Comparison of ENCODE assay signal across 6 cellular contexts in genomic region chr17:8189041-8189710, GRCh38. TPM values are rescaled to one million over a fixed set of nuclear protein-coding genes. Genes with fewer than 3 reads are reported as not detected.
DNase-seq lines count a peak whose midpoint lies in the region; ATAC-seq, FAIRE-seq and TF ChIP-seq lines count a peak whose summit lies in the region.

No MANE protein-coding gene starts in this region.

- no peaks in the 10 kb centered on the region for H3K36me3 Mint-ChIP-seq in activated CD4-positive, alpha-beta memory T cell treated with anti-CD3 and anti-CD28 coated beads for 36 hours

- peak overlapping the region; percentile 62 for H3K27ac ChIP-seq in keratinocyte (ENCODE audit: control insufficient read depth, insufficient read depth, low read length)

- no peak overlapping the region for H3K4me3 Mint-ChIP-seq in activated CD4-positive, alpha-beta memory T cell treated with anti-CD3 and anti-CD28 coated beads for 36 hours

- dilution Hi-C loops in keratinocyte (cut with MboI; ENCODE audit: extremely low pct_ligation_motif_present, low sequenced_read_pairs): no loop called here

- no peaks in the 10 kb centered on the region for H4K20me1 ChIP-seq in keratinocyte (ENCODE audit: control insufficient read depth, extremely low read depth, insufficient read depth, low read length)

- H3K9me3 Mint-ChIP-seq in activated CD4-positive, alpha-beta memory T cell treated with anti-CD3 and anti-CD28 coated beads for 36 hours: no peaks in the 10 kb centered on the region

- no peak for TF ChIP-seq CTCF in GM12865 (IDR thresholded peaks at IDR 0.05; ENCODE audit: insufficient read depth, low read depth, low read length, missing control alignments)
- TF ChIP-seq CTCF in keratinocyte (optimal IDR thresholded peaks at IDR 0.05 in 1 of 3, IDR thresholded peaks at IDR 0.05 in 1 of 3, conservative IDR thresholded peaks at IDR 0.05 in 1 of 3; ENCODE audit: extremely low read depth in 1 of 3, insufficient read depth in 2 of 3, low read length in 3 of 3): no peak

- H3K9me3 ChIP-seq in keratinocyte (ENCODE audit: control insufficient read depth, low read depth, low read length): no peaks in the 10 kb centered on the region

- CTCF ChIA-PET in activated CD4-positive, alpha-beta memory T cell treated with anti-CD3 and anti-CD28 coated beads for 36 hours (lab: Charles Lee): interaction anchor here (1.0 to 6.0 kb wide), 7 partner anchors 32 to 115 kb away, joined by 3 to 48 read pairs (median 4); partner anchors contain the start of genes ALOXE3, HES7 and SLC25A35

- H3K9ac ChIP-seq in keratinocyte (ENCODE audit: control insufficient read depth, extremely low read depth, insufficient read depth, low read length): peak overlapping the region; percentile 82

- peak overlapping the region; percentile 67 for H2AFZ ChIP-seq in keratinocyte (ENCODE audit: control insufficient read depth, low read length)

- no peaks in the 10 kb centered on the region for H3K9me1 ChIP-seq in keratinocyte (ENCODE audit: control insufficient read depth, extremely low read depth, insufficient read depth, low read length)

- no peaks in the 10 kb centered on the region for H3K27me3 Mint-ChIP-seq in activated CD4-positive, alpha-beta memory T cell treated with anti-CD3 and anti-CD28 coated beads for 36 hours

- peak overlapping the region; percentile 93 for H3K27ac Mint-ChIP-seq in activated CD4-positive, alpha-beta memory T cell treated with anti-CD3 and anti-CD28 coated beads for 36 hours

- peak overlapping the region; percentile 88 for H3K4me2 ChIP-seq in keratinocyte (ENCODE audit: control insufficient read depth, extremely low read depth, insufficient read depth, low read depth, low read length)

- H3K79me2 ChIP-seq in keratinocyte (ENCODE audit: control insufficient read depth, insufficient read depth, low read length): peaks cover 14% of the 10 kb centered on the region

- FAIRE-seq in keratinocyte (lab: Jason Lieb, UNC): no peak

- H3K4me1 Mint-ChIP-seq in activated CD4-positive, alpha-beta memory T cell treated with anti-CD3 and anti-CD28 coated beads for 36 hours (ENCODE audit: low read depth): peaks cover 13% of the 10 kb centered on the region

- ATAC-seq in GM18873 (IDR thresholded peaks at IDR 0.05; ENCODE audit: low FRiP score, unreplicated experiment): no peak
- ATAC-seq in HG02973 (IDR thresholded peaks at IDR 0.05; ENCODE audit: unreplicated experiment): no peak

- no peaks in the 10 kb centered on the region for H3K36me3 ChIP-seq in keratinocyte (ENCODE audit: control insufficient read depth in 2 of 2, extremely low read depth in 1 of 2, insufficient read depth in 2 of 2, low read length in 2 of 2)

- no peaks in the 10 kb centered on the region for H3K27me3 ChIP-seq in keratinocyte (ENCODE audit: control insufficient read depth, extremely low read depth, insufficient read depth, low read length)

- intact Hi-C loops in activated CD4-positive, alpha-beta memory T cell treated with anti-CD3 and anti-CD28 coated beads for 36 hours (cut with micrococcal nuclease): loop anchor here (10.0 kb wide), 1 partner anchor 354 kb away; the partner anchor contains the start of gene KDM6B

- DNase-seq in GM12865 (ENCODE audit: low read depth) (peak; percentile 35), keratinocyte (ENCODE audit: low read depth, low spot score) (no peak), iPS-NIHi7 (ENCODE audit: extremely low spot score) (no peak)
- peak; percentile 55 for DNase-seq in activated CD4-positive, alpha-beta memory T cell treated with anti-CD3 and anti-CD28 coated beads for 36 hours

- POLR2A ChIA-PET in activated CD4-positive, alpha-beta memory T cell treated with anti-CD3 and anti-CD28 coated beads for 36 hours (lab: Charles Lee): interaction anchor here (0.5 to 7.3 kb wide), 9 partner anchors 15 to 118 kb away, joined by 3 to 96 read pairs (median 16); partner anchors contain the start of genes ALOXE3, AURKB, CTC1 and PFAS

- H3K4me1 ChIP-seq in keratinocyte (ENCODE audit: control insufficient read depth, extremely low read depth, insufficient read depth, low read length): peaks cover 33% of the 10 kb centered on the region

- peak overlapping the region; percentile 86 for H3K4me3 ChIP-seq in GM12865 (ENCODE audit: low read depth, low read length)
- H3K4me3 ChIP-seq in keratinocyte (ENCODE audit: control insufficient read depth in 2 of 3, extremely low read depth in 1 of 3, insufficient read depth in 2 of 3, low read depth in 1 of 3, low read length in 3 of 3): peak overlapping the region; percentile 73 to 93 (median 84)

RNA-seq across cellular contexts. Expression of gene BORCS6, which starts 0.8 kb away (rescaled TPM):
- 1 to 10 TPM; 7.9 to 8.3 TPM for total RNA-seq in activated CD4-positive, alpha-beta memory T cell treated with anti-CD3 and anti-CD28 coated beads for 36 hours
- 4.2 to 6.3 TPM (median 5.5 TPM) in 3 replicates for polyA plus RNA-seq in keratinocyte
- polyA plus RNA-seq in keratinocyte (2011; ENCODE audit: low read depth): 0.90 TPM
- polyA plus RNA-seq in keratinocyte (2011; cell fraction: cytosol; rRNA removed): 3.3 and 7.3 TPM in 2 replicates
- 4.4 and 5.6 TPM in 2 replicates for polyA plus RNA-seq in keratinocyte (2011; cell fraction: nucleus; rRNA removed)
- 4.5 and 6.5 TPM in 2 replicates for polyA plus RNA-seq in keratinocyte (2012; ENCODE audit: low replicate concordance)
- 2.9 to 5.0 TPM (median 3.9 TPM) in 3 replicates for polyA minus RNA-seq in keratinocyte
- polyA minus RNA-seq in keratinocyte (2011; cell fraction: cytosol; rRNA and poly(A)+ RNA removed): 10.6 TPM
- 3.3 and 3.4 TPM in 2 replicates for polyA minus RNA-seq in keratinocyte (2011; cell fraction: nucleus; rRNA and poly(A)+ RNA removed)

RNA-seq across cellular contexts. Expression of gene TMEM107, which starts 13.0 kb away (rescaled TPM):
- 10 to 100 TPM; 32.6 to 35.3 TPM for total RNA-seq in activated CD4-positive, alpha-beta memory T cell treated with anti-CD3 and anti-CD28 coated beads for 36 hours
- polyA plus RNA-seq in keratinocyte: 16.2 to 21.8 TPM (median 19.0 TPM) in 3 replicates
- polyA plus RNA-seq in keratinocyte (2011; ENCODE audit: low read depth): 10.0 TPM
- polyA plus RNA-seq in keratinocyte (2011; cell fraction: cytosol; rRNA removed): 13.1 and 16.1 TPM in 2 replicates
- polyA plus RNA-seq in keratinocyte (2011; cell fraction: nucleus; rRNA removed): 19.6 and 21.1 TPM in 2 replicates
- 13.7 and 19.3 TPM in 2 replicates for polyA plus RNA-seq in keratinocyte (2012; ENCODE audit: low replicate concordance)
- 20.1 to 94.3 TPM (median 45.7 TPM) in 3 replicates for polyA minus RNA-seq in keratinocyte
- polyA minus RNA-seq in keratinocyte (2011; cell fraction: cytosol; rRNA and poly(A)+ RNA removed): 44.7 TPM
- 48.4 and 76.6 TPM in 2 replicates for polyA minus RNA-seq in keratinocyte (2011; cell fraction: nucleus; rRNA and poly(A)+ RNA removed)

RNA-seq across cellular contexts. Expression of gene AURKB, which starts 21.2 kb away (rescaled TPM):
- 100 to 1,000 TPM; 184 TPM for total RNA-seq in activated CD4-positive, alpha-beta memory T cell treated with anti-CD3 and anti-CD28 coated beads for 36 hours
- polyA plus RNA-seq in keratinocyte: 1.4 to 28.2 TPM (median 12.6 TPM) in 3 replicates
- not detected for polyA plus RNA-seq in keratinocyte (2011; ENCODE audit: low read depth)
- 3.8 and 4.2 TPM in 2 replicates for polyA plus RNA-seq in keratinocyte (2011; cell fraction: cytosol; rRNA removed)
- 11.6 and 12.8 TPM in 2 replicates for polyA plus RNA-seq in keratinocyte (2011; cell fraction: nucleus; rRNA removed)
- 0.25 and 28.3 TPM in 2 replicates for polyA plus RNA-seq in keratinocyte (2012; ENCODE audit: low replicate concordance)
- 2.1 to 22.7 TPM (median 7.9 TPM) in 3 replicates for polyA minus RNA-seq in keratinocyte
- polyA minus RNA-seq in keratinocyte (2011; cell fraction: cytosol; rRNA and poly(A)+ RNA removed): 7.1 TPM
- 0.70 and 5.2 TPM in 2 replicates for polyA minus RNA-seq in keratinocyte (2011; cell fraction: nucleus; rRNA and poly(A)+ RNA removed)

RNA-seq across cellular contexts. Expression of gene VAMP2, which starts 26.4 kb away (rescaled TPM):
- 10 to 100 TPM; 30.1 to 30.4 TPM for total RNA-seq in activated CD4-positive, alpha-beta memory T cell treated with anti-CD3 and anti-CD28 coated beads for 36 hours
- polyA plus RNA-seq in keratinocyte: 8.1 to 10.4 TPM (median 9.8 TPM) in 3 replicates
- polyA plus RNA-seq in keratinocyte (2011; ENCODE audit: low read depth): 4.8 TPM
- 18.2 and 18.5 TPM in 2 replicates for polyA plus RNA-seq in keratinocyte (2011; cell fraction: cytosol; rRNA removed)
- polyA plus RNA-seq in keratinocyte (2011; cell fraction: nucleus; rRNA removed): 25.2 and 27.5 TPM in 2 replicates
- polyA plus RNA-seq in keratinocyte (2012; ENCODE audit: low replicate concordance): 17.1 and 41.4 TPM in 2 replicates
- polyA minus RNA-seq in keratinocyte: 4.3 to 11.4 TPM (median 5.8 TPM) in 3 replicates
- 3.6 TPM for polyA minus RNA-seq in keratinocyte (2011; cell fraction: cytosol; rRNA and poly(A)+ RNA removed)
- 3.1 and 5.4 TPM in 2 replicates for polyA minus RNA-seq in keratinocyte (2011; cell fraction: nucleus; rRNA and poly(A)+ RNA removed)

RNA-seq across cellular contexts. Expression of gene PER1, which starts 37.0 kb away (rescaled TPM):
- 10 to 100 TPM; 48.9 to 56.3 TPM for total RNA-seq in activated CD4-positive, alpha-beta memory T cell treated with anti-CD3 and anti-CD28 coated beads for 36 hours
- polyA plus RNA-seq in keratinocyte: 14.4 to 15.2 TPM (median 15.1 TPM) in 3 replicates
- 112 TPM for polyA plus RNA-seq in keratinocyte (2011; ENCODE audit: low read depth)
- 6.8 and 12.7 TPM in 2 replicates for polyA plus RNA-seq in keratinocyte (2011; cell fraction: cytosol; rRNA removed)
- 50.1 and 90.1 TPM in 2 replicates for polyA plus RNA-seq in keratinocyte (2011; cell fraction: nucleus; rRNA removed)
- 24.3 and 51.6 TPM in 2 replicates for polyA plus RNA-seq in keratinocyte (2012; ENCODE audit: low replicate concordance)
- polyA minus RNA-seq in keratinocyte: 29.9 to 138 TPM (median 46.3 TPM) in 3 replicates
- 38.8 TPM for polyA minus RNA-seq in keratinocyte (2011; cell fraction: cytosol; rRNA and poly(A)+ RNA removed)
- 61.0 and 101 TPM in 2 replicates for polyA minus RNA-seq in keratinocyte (2011; cell fraction: nucleus; rRNA and poly(A)+ RNA removed)

Comparison
In these comparisons a context has a peak if more than half of its experiments do, and no peak if none do; other contexts are left out.
1. DNase-seq: peak in GM12865 (single experiment) and activated CD4-positive, alpha-beta memory T cell treated with anti-CD3 and anti-CD28 coated beads for 36 hours (single experiment); none in keratinocyte (single experiment) and iPS-NIHi7 (single experiment).